Comparison of ENCODE assay signal across 8 cellular contexts in the genomic region with DNA sequence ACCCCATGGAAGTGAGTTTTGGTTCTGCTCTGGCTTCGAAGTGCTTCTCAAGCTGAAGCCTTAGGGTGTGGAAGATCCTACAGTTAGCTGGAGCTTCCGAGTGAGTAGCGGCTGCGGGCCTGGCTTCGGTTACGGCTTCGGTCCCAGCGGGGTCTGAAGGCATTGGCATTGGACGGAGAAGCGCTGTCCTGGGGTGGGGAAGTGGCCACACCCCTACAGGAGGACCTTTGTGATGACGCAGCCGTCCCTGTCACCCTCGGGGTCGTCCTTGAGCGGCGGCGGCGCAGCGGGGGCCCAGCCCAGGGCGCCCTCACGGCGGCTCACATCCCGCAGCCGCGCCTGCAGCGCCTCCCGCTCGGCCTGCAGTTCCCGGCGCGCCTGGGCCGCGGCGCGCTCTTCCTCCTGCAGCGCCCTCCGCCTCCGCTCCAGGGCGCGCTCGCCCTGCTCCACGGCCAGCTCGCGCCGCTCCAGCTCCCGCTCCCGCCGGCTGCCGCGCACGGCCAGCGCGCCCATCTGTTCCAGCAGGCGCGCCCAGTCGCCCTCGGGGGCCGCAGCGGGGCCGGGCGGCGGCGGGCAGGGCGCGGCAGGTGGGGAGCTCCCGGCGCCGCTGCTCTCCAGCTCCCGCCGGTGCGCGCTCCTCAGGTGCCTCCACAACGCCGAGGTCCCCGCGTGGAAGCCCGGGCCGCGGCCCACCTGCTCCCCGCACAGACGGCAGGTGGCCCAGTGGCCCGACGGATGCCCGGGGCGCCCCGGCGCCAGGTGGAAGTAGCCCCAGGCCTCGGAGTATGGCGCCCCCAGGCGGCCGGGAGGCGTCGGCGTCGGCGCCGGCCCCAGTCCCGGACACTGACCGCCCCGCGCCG. TPM values are rescaled to one million over a fixed set of nuclear protein-coding genes. Genes with fewer than 3 reads are reported as not detected.
A peak's percentile ranks its signal among the peaks of the same experiment; 100 is the strongest.
DNase-seq lines count a peak whose midpoint lies in the region; ATAC-seq, FAIRE-seq and TF ChIP-seq lines count a peak whose summit lies in the region.

No MANE protein-coding gene starts in this region.

- DNase-seq in GM12891 (ENCODE audit: insufficient read length, low spot score) = peak; percentile 83
- peak; percentile 5 for DNase-seq in NCI-H82 treated with DMSO at 0.1 percent for 48 hours (lab: John Stamatoyannopoulos, UW; ENCODE audit: unreplicated experiment)
- peak; percentile 24 for DNase-seq in activated effector memory CD4-positive, alpha-beta T cell treated with Interleukin-2 at 50 U/mL for 16 hours
- DNase-seq in fibroblast of the aortic adventitia (ENCODE audit: low read depth) = peak; percentile 38
- DNase-seq in suprapubic skin (ENCODE audit: low spot score in 2 of 2) = peak in 1 of 2 donors; percentile 67
- DNase-seq in NK-92 treated with Interleukin-12 subunit alpha and Interleukin-12 subunit beta, amount 100 ng/mL, for 24 hours (lab: John Stamatoyannopoulos, UW) = no peak

- no peak for TF ChIP-seq EP300 in suprapubic skin (IDR thresholded peaks at IDR 0.05)

- H3K9me3 ChIP-seq in suprapubic skin = no peaks in the 10 kb centered on the region

- no peaks in the 10 kb centered on the region for H3K27me3 ChIP-seq in suprapubic skin

- no CpG with 5 or more reads among the region's 102 CpGs for WGBS in suprapubic skin

- H3K27ac ChIP-seq in suprapubic skin = peak overlapping the region; percentile 56

- H3K36me3 Mint-ChIP-seq in nephron (ENCODE audit: low read depth) = peaks cover 33% of the 10 kb centered on the region

- peak; percentile 92 for FAIRE-seq in GM12891 (lab: Jason Lieb, UNC)

- H3K9me3 Mint-ChIP-seq in nephron = no peaks in the 10 kb centered on the region

- H3K36me3 ChIP-seq in suprapubic skin = no peaks in the 10 kb centered on the region

- peak overlapping the region; percentile 77 to 87 (median 83) for H3K4me3 Mint-ChIP-seq in nephron

- ATAC-seq in HG02759 (IDR thresholded peaks at IDR 0.05; ENCODE audit: unreplicated experiment) = peak; percentile 95

- H3K4me1 Mint-ChIP-seq in nephron = peaks cover 8% of the 10 kb centered on the region

- H3K4me3 ChIP-seq in fibroblast of the aortic adventitia (ENCODE audit: low read depth, low read length) = peak overlapping the region; percentile 53
- H3K4me3 ChIP-seq in suprapubic skin = peak overlapping the region; percentile 65

- H3K27ac Mint-ChIP-seq in nephron = peak overlapping the region in 1 of 3 experiments; percentile 62

- no peak for TF ChIP-seq POLR2A in GM12891 (IDR thresholded peaks at IDR 0.05; ENCODE audit: low read depth, low read length)
- no peak for TF ChIP-seq POLR2A in suprapubic skin (IDR thresholded peaks at IDR 0.05)

- peaks cover 9% of the 10 kb centered on the region for H3K4me1 ChIP-seq in suprapubic skin

- TF ChIP-seq CTCF in fibroblast of the aortic adventitia (IDR thresholded peaks at IDR 0.05; ENCODE audit: insufficient read depth, low read length) (peak; percentile 42), nephron (IDR thresholded peaks at IDR 0.05; ENCODE audit: unreplicated experiment in 3 of 3) (peak; percentile 82 to 89 (median 86)), suprapubic skin (IDR thresholded peaks at IDR 0.05) (peak; percentile 23 to 58)

- H3K27me3 Mint-ChIP-seq in nephron (ENCODE audit: low read depth) = peaks cover 5% of the 10 kb centered on the region

TF ChIP-seq in GM12891, 5 proteins besides CTCF, POLR2A, EP300 and RAD21:
- TF ChIP-seq PAX5 (IDR thresholded peaks at IDR 0.05; ENCODE audit: insufficient read depth, low read length, severe bottlenecking) (no peak), POU2F2 (IDR thresholded peaks at IDR 0.05; ENCODE audit: low read depth, low read length) (no peak), TAF1 (IDR thresholded peaks at IDR 0.05; ENCODE audit: low read depth, low read length) (no peak), SPI1 (IDR thresholded peaks at IDR 0.05; ENCODE audit: low read depth, low read length) (no peak), POLR2AphosphoS5 (IDR thresholded peaks at IDR 0.05; ENCODE audit: low read depth, low read length) (no peak)

RNA-seq across cellular contexts. Expression of a gene that starts 9.9 kb away (rescaled TPM):
- 3.0 TPM for polyA plus RNA-seq in GM12891 (2012; ENCODE audit: low read depth, missing spikeins)
- total RNA-seq in fibroblast of the aortic adventitia (ENCODE audit: low replicate concordance) = 0.90 and 23.0 TPM in 2 replicates
- 1 to 10 TPM in 3 of 4 donors, under 1 TPM in 1; 0.83 to 3.7 (median 2.8) TPM for total RNA-seq in suprapubic skin

RNA-seq across cellular contexts. Expression of a gene that starts 47.0 kb away (rescaled TPM):
- 8.1 TPM for polyA plus RNA-seq in GM12891 (2012; ENCODE audit: low read depth, missing spikeins)
- total RNA-seq in fibroblast of the aortic adventitia (ENCODE audit: low replicate concordance) (18.2 and 22.5 TPM in 2 replicates), suprapubic skin (10 to 100 TPM; 16.3 to 23.5 (median 21.3) TPM)
